In genomic region chrX:151359931-151360871, GRCh38 we compare ENCODE assay signal across 9 cellular contexts. TPM values are rescaled to one million over a fixed set of nuclear protein-coding genes. Genes with fewer than 3 reads are reported as not detected.
DNase-seq lines count a peak whose midpoint lies in the region; ATAC-seq, FAIRE-seq and TF ChIP-seq lines count a peak whose summit lies in the region.
"Had no signal": no experiment of that assay in that cellular context is flagged by ENCODE, and none has a peak within 500 bp of the region (broad histone marks: within the 10 kb centered on the region; RNA-seq: fewer than 3 reads in every experiment).

No MANE protein-coding gene starts in this region.

- H3K9me3 ChIP-seq in BE2C: no peaks in the 10 kb centered on the region

- FAIRE-seq in bronchial epithelial cell (lab: Jason Lieb, UNC): no peak
- FAIRE-seq in HTR-8/SVneo (lab: Jason Lieb, UNC): no peak

- no peaks in the 10 kb centered on the region for H3K4me1 ChIP-seq in BE2C

- TF ChIP-seq CTCF in BE2C (IDR thresholded peaks at IDR 0.05; ENCODE audit: low read depth, low read length) (peak; percentile 67), bronchial epithelial cell (IDR thresholded peaks at IDR 0.05; ENCODE audit: insufficient read depth, low read length, severe bottlenecking) (peak; percentile 73)

- DNase-seq in BE2C (peak; percentile 54), HK-2 (ENCODE audit: unreplicated experiment) (peak; percentile 20), T-helper 9 cell (peak; percentile 35), bronchial epithelial cell (ENCODE audit: low read depth) (peak; percentile 3), left lobe of liver (ENCODE audit: low spot score) (peak; percentile 45), HTR-8/SVneo (ENCODE audit: insufficient read length, low spot score) (no peak)
- DNase-seq in stimulated activated naive CD4-positive, alpha-beta T cell treated with Interleukin-2 at 50 U/mL for 16 hours (lab: John Stamatoyannopoulos, UW): peak; percentile 10
- DNase-seq: naive B cell had no signal

- H3K4me3 ChIP-seq in BE2C (ENCODE audit: low read depth, low read length) (no peak overlapping the region), bronchial epithelial cell (ENCODE audit: low read depth, low read length) (no peak overlapping the region)

- H3K36me3 ChIP-seq in BE2C (no peaks in the 10 kb centered on the region), bronchial epithelial cell (ENCODE audit: control insufficient read depth, insufficient read depth, low read length) (no peaks in the 10 kb centered on the region)

- H3K27me3 ChIP-seq in BE2C: no peaks in the 10 kb centered on the region
- H3K27me3 ChIP-seq in bronchial epithelial cell (ENCODE audit: control insufficient read depth, insufficient read depth, low read length): no peaks in the 10 kb centered on the region

- ATAC-seq in GM18907 (IDR thresholded peaks at IDR 0.05; ENCODE audit: unreplicated experiment) (peak; percentile 86), left lobe of liver (peak; percentile 84)

RNA-seq across cellular contexts. Expression of gene VMA21, which starts 36.8 kb away (rescaled TPM):
- 8.2 TPM for polyA plus RNA-seq in BE2C (2012; ENCODE audit: insufficient read depth, insufficient read length, low read depth)
- 45.8 and 46.0 TPM in 2 replicates for total RNA-seq in bronchial epithelial cell
- total RNA-seq in left lobe of liver: 8.5 TPM
